9 cellular contexts compared by ENCODE assay signal in genomic region chr4:183960021-183960420, GRCh38.
DNase-seq lines count a peak whose midpoint lies in the region; ATAC-seq, FAIRE-seq and TF ChIP-seq lines count a peak whose summit lies in the region.
"Had no signal": no experiment of that assay in that cellular context is flagged by ENCODE, and none has a peak within 500 bp of the region (broad histone marks: within the 10 kb centered on the region; RNA-seq: fewer than 3 reads in every experiment).

No MANE protein-coding gene starts in this region.

- no peak overlapping the region for H3K4me3 ChIP-seq in fibroblast of pulmonary artery (replicated peaks; ENCODE audit: low read depth, low read length)

- peak; percentile 61 for FAIRE-seq in H54 (lab: Jason Lieb, UNC)
- FAIRE-seq: colon had no signal

- TF ChIP-seq POLR2A in H54 (IDR thresholded peaks at IDR 0.05; ENCODE audit: low read depth, low read length), result no peak

- no peak for ATAC-seq in HG03520 (IDR thresholded peaks at IDR 0.05; ENCODE audit: unreplicated experiment)

- in situ Hi-C loops in GM13977 (cut with MboI; ENCODE audit: low pct_unique_long_range_greater_than_20kb, low sequenced_read_pairs, unreplicated experiment), result no loop called here

- intact Hi-C loops in posterior cingulate gyrus (cut with DNase I), result loop anchor here (2.0 kb wide), 1 partner anchor 55 kb away; the partner anchor contains the start of gene STOX2

- DNase-seq in H54 (ENCODE audit: insufficient read length, low spot score) (peak; percentile 41), NCI-H748 treated with DMSO at 0.1 percent for 48 hours (lab: John Stamatoyannopoulos, UW) (peak; percentile 82), fibroblast of pulmonary artery (ENCODE audit: low read depth) (peak; percentile 64), posterior cingulate gyrus (peak; percentile 79 to 98 (median 87)), NOMO-1 treated with DMSO at 0.1 percent for 48 hours (lab: John Stamatoyannopoulos, UW; ENCODE audit: unreplicated experiment) (no peak), GM13977 (ENCODE audit: low spot score) (no peak), amniotic stem cell (lab: John Stamatoyannopoulos, UW) (no peak)

- TF ChIP-seq CTCF in fibroblast of pulmonary artery (IDR thresholded peaks at IDR 0.05; ENCODE audit: low read length, missing control alignments), result no peak
- no peak for TF ChIP-seq CTCF in GM13977 (IDR thresholded peaks at IDR 0.05; ENCODE audit: extremely low read depth, insufficient read depth, missing control alignments)

Comparison
In these comparisons a context has a peak if more than half of its experiments do, and no peak if none do; other contexts are left out.
1. DNase-seq: peak in H54 (single experiment), NCI-H748 treated with DMSO at 0.1 percent for 48 hours (single experiment), fibroblast of pulmonary artery (single experiment) and posterior cingulate gyrus (10 of 10); none in NOMO-1 treated with DMSO at 0.1 percent for 48 hours (single experiment), GM13977 (single experiment) and amniotic stem cell (single experiment).